Comparison of ENCODE assay signal across 8 cellular contexts in genomic region chr6:134173936-134174789, GRCh38.
DNase-seq lines count a peak whose midpoint lies in the region; ATAC-seq and TF ChIP-seq lines count a peak whose summit lies in the region.

No MANE protein-coding gene starts in this region.

- DNase-seq in ELR (ENCODE audit: low read depth), result peak; percentile 88
- DNase-seq in NCI-H748 (lab: John Stamatoyannopoulos, UW; ENCODE audit: unreplicated experiment), result peak; percentile 78
- peak; percentile 91 to 93 for DNase-seq in activated CD4-positive, alpha-beta T cell treated with anti-CD3 and anti-CD28 coated beads, Interleukin-2, amount 50 U/mL, for 48 hours
- DNase-seq in right lobe of liver, result peak; percentile 73 to 84 (median 76)
- DNase-seq in stimulated activated CD4-positive, alpha-beta T cell treated with anti-CD3 and anti-CD28 coated beads, Interleukin-4, amount 100 ng/mL, for 24 hours, result peak; percentile 91

- peak overlapping the region; percentile 79 for H3K27ac ChIP-seq in duodenal mucosa (ENCODE audit: low read depth, low read length)
- peak overlapping the region; percentile 76 to 99 (median 98) for H3K27ac ChIP-seq in right lobe of liver

- peak; percentile 84 to 92 (median 88) for TF ChIP-seq CTCF in right lobe of liver (IDR thresholded peaks at IDR 0.05)

- H3K36me3 ChIP-seq in duodenal mucosa (ENCODE audit: control insufficient read depth in 1 of 2, insufficient read depth in 2 of 2, low read length in 2 of 2) (peaks cover 44 to 49% of the 10 kb centered on the region in 2 donors), right lobe of liver (peaks cover 10 to 47% (median 24%) of the 10 kb centered on the region in 4 donors)

- intact Hi-C loops in right lobe of liver (cut with DNase I), result loop anchor here in 1 of 2 donors (10.0 kb wide), 2 partner anchors 341 to 471 kb away; no protein-coding TSS in a partner anchor

- H3K9ac ChIP-seq in duodenal mucosa (ENCODE audit: low read depth in 1 of 2, low read length in 2 of 2), result peak overlapping the region; percentile 87 to 93

- H3K27me3 ChIP-seq in duodenal mucosa (ENCODE audit: control insufficient read depth in 1 of 2, insufficient read depth in 2 of 2, low read length in 2 of 2) (no peaks in the 10 kb centered on the region), right lobe of liver (no peaks in the 10 kb centered on the region)

- TF ChIP-seq POLR2A in right lobe of liver (IDR thresholded peaks at IDR 0.05), result no peak

- peaks cover 0 to 2% of the 10 kb centered on the region in 2 donors for H3K9me3 ChIP-seq in duodenal mucosa (ENCODE audit: control insufficient read depth in 1 of 2, low read length in 2 of 2)
- H3K9me3 ChIP-seq in right lobe of liver, result no peaks in the 10 kb centered on the region

- WGBS in right lobe of liver (ENCODE audit: insufficient coverage, low coverage, low lambda C conversion rate, missing lambda C conversion rate), result 2% methylated on average over 24 of the region's 24 CpGs

- H3K4me3 ChIP-seq in duodenal mucosa (ENCODE audit: low read depth in 1 of 2, low read length in 2 of 2), result peak overlapping the region; percentile 79 to 94
- peak overlapping the region; percentile 78 to 93 (median 83) for H3K4me3 ChIP-seq in right lobe of liver

- ATAC-seq in HG03520 (IDR thresholded peaks at IDR 0.05; ENCODE audit: unreplicated experiment) (peak; percentile 27), right lobe of liver (peak; percentile 15 to 31 (median 24)), GM18868 (IDR thresholded peaks at IDR 0.05; ENCODE audit: unreplicated experiment) (no peak)

- H3K4me1 ChIP-seq in duodenal mucosa (ENCODE audit: control insufficient read depth in 1 of 2, insufficient read depth in 2 of 2, low read length in 2 of 2) (peaks cover 24 to 29% of the 10 kb centered on the region in 2 donors), right lobe of liver (peaks cover 0 to 44% (median 14%) of the 10 kb centered on the region in 4 donors)
